In the genomic region with DNA sequence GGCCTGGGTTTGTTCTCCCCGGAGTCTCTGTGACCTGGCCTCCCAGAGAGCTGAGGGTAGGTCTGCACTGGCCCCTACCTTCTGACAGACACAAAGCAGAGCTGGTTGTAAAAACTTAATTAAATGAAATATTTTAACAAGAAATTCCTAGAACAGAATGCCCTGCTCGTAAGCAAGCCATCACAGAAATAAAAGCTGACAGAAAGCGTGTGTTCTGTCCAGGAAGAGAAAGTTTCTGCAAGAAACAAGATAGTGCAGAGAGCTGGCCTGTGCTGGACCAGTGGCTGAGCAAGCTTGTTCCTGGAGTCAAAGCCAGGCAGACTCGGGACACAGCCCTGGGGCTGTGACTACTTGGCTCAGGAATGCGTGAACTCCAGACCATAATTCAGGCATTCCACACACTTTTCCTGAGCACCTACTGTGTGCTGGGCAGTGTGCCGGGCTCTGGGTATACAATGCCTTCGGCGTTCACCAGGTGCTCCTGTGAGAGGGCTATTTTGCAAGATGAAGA, we compare ENCODE assay signal across 11 cellular contexts. TPM values are rescaled to one million over a fixed set of nuclear protein-coding genes. Genes with fewer than 3 reads are reported as not detected.
DNase-seq lines count a peak whose midpoint lies in the region; ATAC-seq and TF ChIP-seq lines count a peak whose summit lies in the region.
"Had no signal": no experiment of that assay in that cellular context is flagged by ENCODE, and none has a peak within 500 bp of the region (broad histone marks: within the 10 kb centered on the region; RNA-seq: fewer than 3 reads in every experiment).

No MANE protein-coding gene starts in this region.

- H3K4me1 ChIP-seq in RWPE2 (ENCODE audit: insufficient read depth, poor library complexity, severe bottlenecking) (no peaks in the 10 kb centered on the region), foreskin keratinocyte (no peaks in the 10 kb centered on the region)
- H3K4me1 ChIP-seq: pancreas had no signal

- H3K27me3 ChIP-seq in RWPE2 (ENCODE audit: insufficient read depth, poor library complexity, severe bottlenecking) (no peaks in the 10 kb centered on the region), foreskin keratinocyte (no peaks in the 10 kb centered on the region)
- H3K27me3 ChIP-seq: pancreas had no signal

- H3K36me3 ChIP-seq in RWPE2 (ENCODE audit: low read depth): no peaks in the 10 kb centered on the region
- H3K36me3 ChIP-seq: pancreas had no signal

- no peak overlapping the region for H3K4me3 ChIP-seq in RWPE2 (ENCODE audit: severe bottlenecking)
- H3K4me3 ChIP-seq in retinal pigment epithelial cell (ENCODE audit: low read length): no peak overlapping the region
- H3K4me3 ChIP-seq: pancreas had no signal

- TF ChIP-seq CTCF in RWPE2 (IDR thresholded peaks at IDR 0.05; ENCODE audit: poor library complexity, severe bottlenecking) (no peak), foreskin keratinocyte (conservative IDR thresholded peaks at IDR 0.05) (no peak), retinal pigment epithelial cell (conservative IDR thresholded peaks at IDR 0.05; ENCODE audit: low read depth, low read length) (no peak)

- no peak overlapping the region for H3K27ac ChIP-seq in RWPE2 (ENCODE audit: poor library complexity, severe bottlenecking)
- no peak overlapping the region for H3K27ac ChIP-seq in foreskin keratinocyte
- H3K27ac ChIP-seq: pancreas had no signal

- H3K9me3 ChIP-seq in RWPE2 (ENCODE audit: severe bottlenecking): no peaks in the 10 kb centered on the region
- H3K9me3 ChIP-seq: pancreas had no signal

- DNase-seq in ELF-1 (ENCODE audit: low read depth, low spot score) (peak; percentile 91), RWPE2 (ENCODE audit: low spot score) (no peak), foreskin keratinocyte (peak; percentile 30 to 57), retinal pigment epithelial cell (ENCODE audit: low read depth) (peak; percentile 11), DMS 273 (lab: John Stamatoyannopoulos, UW; ENCODE audit: unreplicated experiment) (no peak), H4 (ENCODE audit: low spot score) (no peak), cerebellum (ENCODE audit: low spot score) (no peak), pons (ENCODE audit: low spot score) (no peak)
- DNase-seq: effector CD4-positive, alpha-beta T cell; KBM-7; pancreas had no signal

- ATAC-seq in RWPE2 (ENCODE audit: low read depth): peak; percentile 88
- peak; percentile 51 for ATAC-seq in foreskin keratinocyte

RNA-seq across cellular contexts. Expression of a gene that starts 51.6 kb away (rescaled TPM):
- not detected in 2 replicates for total RNA-seq in foreskin keratinocyte
- polyA plus RNA-seq in foreskin keratinocyte: not detected in 2 replicates
- total RNA-seq in H4 (2014; rRNA removed; shearing (Covaris generic)): not detected in 2 replicates
- total RNA-seq in cerebellum: 1.1 TPM

Comparison
In these comparisons a context has a peak if more than half of its experiments do, and no peak if none do; other contexts are left out.
1. DNase-seq: peak in ELF-1 (single experiment), foreskin keratinocyte (2 of 2) and retinal pigment epithelial cell (single experiment); none in RWPE2 (single experiment), DMS 273 (single experiment), H4 (single experiment), cerebellum (single experiment) and pons (single experiment).